1 cellular context compared by ENCODE assay signal in genomic region chr16:17068524-17068923, GRCh38.
TF ChIP-seq lines count a peak whose summit lies in the region.

No MANE protein-coding gene starts in this region.

TF ChIP-seq in H1, 55 proteins besides CTCF, POLR2A, EP300 and RAD21 (continued from another document):
- TF ChIP-seq EZH2 (IDR thresholded peaks at IDR 0.05; ENCODE audit: low read depth, low read length, severe bottlenecking) (no peak), SUZ12 (IDR thresholded peaks at IDR 0.05; ENCODE audit: low read length) (no peak), HDAC2 (IDR thresholded peaks at IDR 0.05; ENCODE audit: borderline replicate concordance in 1 of 2, low read depth in 2 of 2, low read length in 2 of 2) (no peak), TBP (IDR thresholded peaks at IDR 0.05; ENCODE audit: low read depth, low read length) (no peak), SRF (IDR thresholded peaks at IDR 0.05; ENCODE audit: low read depth, low read length) (no peak), CBX8 (IDR thresholded peaks at IDR 0.05; ENCODE audit: borderline replicate concordance, low read depth, low read length) (no peak), CHD7 (IDR thresholded peaks at IDR 0.05; ENCODE audit: insufficient replicate concordance, low read length) (no peak), KDM4A (IDR thresholded peaks at IDR 0.05; ENCODE audit: low read depth, low read length, severe bottlenecking) (no peak), SIN3A (conservative IDR thresholded peaks at IDR 0.05 in 1 of 2, IDR thresholded peaks at IDR 0.05 in 1 of 2; ENCODE audit: low read depth in 1 of 2, low read length in 2 of 2) (no peak), EGR1 (IDR thresholded peaks at IDR 0.05; ENCODE audit: borderline replicate concordance, low read depth, low read length) (no peak), ZNF274 (IDR thresholded peaks at IDR 0.05; ENCODE audit: borderline replicate concordance, extremely low read depth, low read length) (no peak), RNF2 (IDR thresholded peaks at IDR 0.05; ENCODE audit: borderline replicate concordance, low read depth, low read length, missing control alignments, poor library complexity, severe bottlenecking) (no peak), NANOG (IDR thresholded peaks at IDR 0.05; ENCODE audit: insufficient read depth, low read depth, low read length, poor library complexity, severe bottlenecking) (no peak), JUND (IDR thresholded peaks at IDR 0.05; ENCODE audit: low read length) (no peak), HDAC6 (IDR thresholded peaks at IDR 0.05; ENCODE audit: low read depth, low read length) (no peak), SP4 (IDR thresholded peaks at IDR 0.05; ENCODE audit: low read length) (no peak), RBBP5 (IDR thresholded peaks at IDR 0.05; ENCODE audit: borderline replicate concordance, low read depth, low read length) (no peak)
